1 cellular context compared by ENCODE assay signal in the genomic region with DNA sequence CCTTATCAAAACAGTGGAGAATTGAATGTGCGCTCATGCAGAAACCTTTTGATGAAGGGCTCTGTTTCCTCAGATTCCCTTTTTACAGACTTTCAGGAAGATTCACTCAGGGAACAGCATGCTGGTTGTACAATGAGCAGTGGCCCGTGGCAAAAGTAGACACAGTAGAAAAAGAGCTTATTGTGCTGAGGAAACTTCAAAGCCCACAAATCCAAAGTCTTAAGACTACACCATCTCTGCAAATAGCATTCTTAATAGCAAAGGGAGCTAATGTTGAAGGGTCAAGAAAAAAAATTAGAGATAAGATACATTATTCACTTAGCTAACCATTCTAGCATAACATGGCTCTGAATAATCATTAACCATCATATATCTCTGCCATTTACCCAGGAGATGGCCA.
TF ChIP-seq lines count a peak whose summit lies in the region.

No MANE protein-coding gene starts in this region.

TF ChIP-seq in GM23338, 12 proteins besides CTCF, POLR2A, EP300 and RAD21 (continued from another document):
- TF ChIP-seq, protein P1, sequence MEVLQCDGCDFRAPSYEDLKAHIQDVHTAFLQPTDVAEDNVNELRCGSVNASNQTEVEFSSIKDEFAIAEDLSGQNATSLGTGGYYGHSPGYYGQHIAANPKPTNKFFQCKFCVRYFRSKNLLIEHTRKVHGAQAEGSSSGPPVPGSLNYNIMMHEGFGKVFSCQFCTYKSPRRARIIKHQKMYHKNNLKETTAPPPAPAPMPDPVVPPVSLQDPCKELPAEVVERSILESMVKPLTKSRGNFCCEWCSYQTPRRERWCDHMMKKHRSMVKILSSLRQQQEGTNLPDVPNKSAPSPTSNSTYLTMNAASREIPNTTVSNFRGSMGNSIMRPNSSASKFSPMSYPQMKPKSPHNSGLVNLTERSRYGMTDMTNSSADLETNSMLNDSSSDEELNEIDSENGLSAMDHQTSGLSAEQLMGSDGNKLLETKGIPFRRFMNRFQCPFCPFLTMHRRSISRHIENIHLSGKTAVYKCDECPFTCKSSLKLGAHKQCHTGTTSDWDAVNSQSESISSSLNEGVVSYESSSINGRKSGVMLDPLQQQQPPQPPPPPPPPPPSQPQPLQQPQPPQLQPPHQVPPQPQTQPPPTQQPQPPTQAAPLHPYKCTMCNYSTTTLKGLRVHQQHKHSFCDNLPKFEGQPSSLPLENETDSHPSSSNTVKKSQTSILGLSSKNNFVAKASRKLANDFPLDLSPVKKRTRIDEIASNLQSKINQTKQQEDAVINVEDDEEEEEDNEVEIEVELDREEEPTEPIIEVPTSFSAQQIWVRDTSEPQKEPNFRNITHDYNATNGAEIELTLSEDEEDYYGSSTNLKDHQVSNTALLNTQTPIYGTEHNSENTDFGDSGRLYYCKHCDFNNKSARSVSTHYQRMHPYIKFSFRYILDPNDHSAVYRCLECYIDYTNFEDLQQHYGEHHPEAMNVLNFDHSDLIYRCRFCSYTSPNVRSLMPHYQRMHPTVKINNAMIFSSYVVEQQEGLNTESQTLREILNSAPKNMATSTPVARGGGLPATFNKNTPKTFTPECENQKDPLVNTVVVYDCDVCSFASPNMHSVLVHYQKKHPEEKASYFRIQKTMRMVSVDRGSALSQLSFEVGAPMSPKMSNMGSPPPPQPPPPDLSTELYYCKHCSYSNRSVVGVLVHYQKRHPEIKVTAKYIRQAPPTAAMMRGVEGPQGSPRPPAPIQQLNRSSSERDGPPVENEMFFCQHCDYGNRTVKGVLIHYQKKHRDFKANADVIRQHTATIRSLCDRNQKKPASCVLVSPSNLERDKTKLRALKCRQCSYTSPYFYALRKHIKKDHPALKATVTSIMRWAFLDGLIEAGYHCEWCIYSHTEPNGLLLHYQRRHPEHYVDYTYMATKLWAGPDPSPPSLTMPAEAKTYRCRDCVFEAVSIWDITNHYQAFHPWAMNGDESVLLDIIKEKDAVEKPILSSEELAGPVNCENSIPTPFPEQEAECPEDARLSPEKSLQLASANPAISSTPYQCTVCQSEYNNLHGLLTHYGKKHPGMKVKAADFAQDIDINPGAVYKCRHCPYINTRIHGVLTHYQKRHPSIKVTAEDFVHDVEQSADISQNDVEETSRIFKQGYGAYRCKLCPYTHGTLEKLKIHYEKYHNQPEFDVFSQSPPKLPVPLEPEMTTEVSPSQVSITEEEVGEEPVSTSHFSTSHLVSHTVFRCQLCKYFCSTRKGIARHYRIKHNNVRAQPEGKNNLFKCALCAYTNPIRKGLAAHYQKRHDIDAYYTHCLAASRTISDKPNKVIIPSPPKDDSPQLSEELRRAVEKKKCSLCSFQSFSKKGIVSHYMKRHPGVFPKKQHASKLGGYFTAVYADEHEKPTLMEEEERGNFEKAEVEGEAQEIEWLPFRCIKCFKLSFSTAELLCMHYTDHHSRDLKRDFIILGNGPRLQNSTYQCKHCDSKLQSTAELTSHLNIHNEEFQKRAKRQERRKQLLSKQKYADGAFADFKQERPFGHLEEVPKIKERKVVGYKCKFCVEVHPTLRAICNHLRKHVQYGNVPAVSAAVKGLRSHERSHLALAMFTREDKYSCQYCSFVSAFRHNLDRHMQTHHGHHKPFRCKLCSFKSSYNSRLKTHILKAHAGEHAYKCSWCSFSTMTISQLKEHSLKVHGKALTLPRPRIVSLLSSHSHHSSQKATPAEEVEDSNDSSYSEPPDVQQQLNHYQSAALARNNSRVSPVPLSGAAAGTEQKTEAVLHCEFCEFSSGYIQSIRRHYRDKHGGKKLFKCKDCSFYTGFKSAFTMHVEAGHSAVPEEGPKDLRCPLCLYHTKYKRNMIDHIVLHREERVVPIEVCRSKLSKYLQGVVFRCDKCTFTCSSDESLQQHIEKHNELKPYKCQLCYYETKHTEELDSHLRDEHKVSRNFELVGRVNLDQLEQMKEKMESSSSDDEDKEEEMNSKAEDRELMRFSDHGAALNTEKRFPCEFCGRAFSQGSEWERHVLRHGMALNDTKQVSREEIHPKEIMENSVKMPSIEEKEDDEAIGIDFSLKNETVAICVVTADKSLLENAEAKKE (CRISPR knock-in tag; IDR thresholded peaks at IDR 0.05), result no peak
- TF ChIP-seq STAT1 (IDR thresholded peaks at IDR 0.05; ENCODE audit: unreplicated experiment) (no peak), EZH2phosphoT487 (IDR thresholded peaks at IDR 0.05; ENCODE audit: unreplicated experiment) (no peak), EZH2 (IDR thresholded peaks at IDR 0.05; ENCODE audit: low read depth, unreplicated experiment) (no peak)
- TF ChIP-seq, protein P2, sequence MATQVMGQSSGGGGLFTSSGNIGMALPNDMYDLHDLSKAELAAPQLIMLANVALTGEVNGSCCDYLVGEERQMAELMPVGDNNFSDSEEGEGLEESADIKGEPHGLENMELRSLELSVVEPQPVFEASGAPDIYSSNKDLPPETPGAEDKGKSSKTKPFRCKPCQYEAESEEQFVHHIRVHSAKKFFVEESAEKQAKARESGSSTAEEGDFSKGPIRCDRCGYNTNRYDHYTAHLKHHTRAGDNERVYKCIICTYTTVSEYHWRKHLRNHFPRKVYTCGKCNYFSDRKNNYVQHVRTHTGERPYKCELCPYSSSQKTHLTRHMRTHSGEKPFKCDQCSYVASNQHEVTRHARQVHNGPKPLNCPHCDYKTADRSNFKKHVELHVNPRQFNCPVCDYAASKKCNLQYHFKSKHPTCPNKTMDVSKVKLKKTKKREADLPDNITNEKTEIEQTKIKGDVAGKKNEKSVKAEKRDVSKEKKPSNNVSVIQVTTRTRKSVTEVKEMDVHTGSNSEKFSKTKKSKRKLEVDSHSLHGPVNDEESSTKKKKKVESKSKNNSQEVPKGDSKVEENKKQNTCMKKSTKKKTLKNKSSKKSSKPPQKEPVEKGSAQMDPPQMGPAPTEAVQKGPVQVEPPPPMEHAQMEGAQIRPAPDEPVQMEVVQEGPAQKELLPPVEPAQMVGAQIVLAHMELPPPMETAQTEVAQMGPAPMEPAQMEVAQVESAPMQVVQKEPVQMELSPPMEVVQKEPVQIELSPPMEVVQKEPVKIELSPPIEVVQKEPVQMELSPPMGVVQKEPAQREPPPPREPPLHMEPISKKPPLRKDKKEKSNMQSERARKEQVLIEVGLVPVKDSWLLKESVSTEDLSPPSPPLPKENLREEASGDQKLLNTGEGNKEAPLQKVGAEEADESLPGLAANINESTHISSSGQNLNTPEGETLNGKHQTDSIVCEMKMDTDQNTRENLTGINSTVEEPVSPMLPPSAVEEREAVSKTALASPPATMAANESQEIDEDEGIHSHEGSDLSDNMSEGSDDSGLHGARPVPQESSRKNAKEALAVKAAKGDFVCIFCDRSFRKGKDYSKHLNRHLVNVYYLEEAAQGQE (IDR thresholded peaks at IDR 0.05; ENCODE audit: unreplicated experiment), result no peak
